Comparison of ENCODE assay signal across 20 cellular contexts in the genomic region with DNA sequence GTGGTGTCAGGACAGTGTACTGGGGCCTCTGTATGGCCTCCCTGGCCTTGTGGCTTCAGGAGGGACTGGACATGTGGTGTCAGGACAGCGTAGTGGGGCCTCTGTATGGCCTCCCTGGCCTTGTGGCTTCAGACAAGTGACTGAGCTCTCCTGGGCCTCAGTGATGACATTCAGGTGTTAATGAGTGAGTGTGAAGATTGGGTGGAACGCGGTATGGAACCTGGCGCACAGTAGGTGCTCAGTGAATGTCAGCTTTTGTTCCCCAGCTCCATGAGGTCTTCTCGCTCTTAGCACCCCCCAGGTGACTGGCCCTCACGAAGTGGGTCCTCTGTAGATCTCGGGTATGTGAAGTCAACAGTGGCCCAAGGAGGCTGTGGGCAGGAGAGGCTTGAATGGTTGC.
DNase-seq lines count a peak whose midpoint lies in the region; ATAC-seq, FAIRE-seq and TF ChIP-seq lines count a peak whose summit lies in the region.
"Had no signal": no experiment of that assay in that cellular context is flagged by ENCODE, and none has a peak within 500 bp of the region (broad histone marks: within the 10 kb centered on the region; RNA-seq: fewer than 3 reads in every experiment).

No MANE protein-coding gene starts in this region.

- peaks cover 32% of the 10 kb centered on the region for H3K36me3 Mint-ChIP-seq in activated naive CD8-positive, alpha-beta T cell treated with anti-CD3 and anti-CD28 coated beads for 36 hours
- H3K36me3 Mint-ChIP-seq in activated naive CD8-positive, alpha-beta T cell treated with anti-CD3 and anti-CD28 coated beads, Interleukin-2, amount 50 U/mL, for 24 hours (ENCODE audit: low read depth): peaks cover 12% of the 10 kb centered on the region

- no peak for TF ChIP-seq EP300 in GM12878 (IDR thresholded peaks at IDR 0.05; ENCODE audit: borderline replicate concordance in 1 of 2, control insufficient read depth in 1 of 2, low read depth in 2 of 2, low read length in 2 of 2)

- CTCF ChIA-PET in GM12878 (lab: Yijun Ruan, JAX): no interaction called here

- no peaks in the 10 kb centered on the region; the same call in 2 of the 3 replicates for H3K9me3 ChIP-seq in GM12878 (replicated peaks; ENCODE audit: control insufficient read depth, insufficient read depth, low read length)
- no peaks in the 10 kb centered on the region for H3K9me3 ChIP-seq in testis

- no peak for FAIRE-seq in GM12878 (lab: Jason Lieb, UNC)
- FAIRE-seq: A204.1, D721Med, GM12892, HTR-8/SVneo, RCC 7860 had no signal

- TF ChIP-seq CTCF in GM12878 (IDR thresholded peaks at IDR 0.05 in 2 of 3, conservative IDR thresholded peaks at IDR 0.05 in 1 of 3; ENCODE audit: control insufficient read depth in 2 of 3, extremely low read depth in 1 of 3, insufficient read depth in 1 of 3, low read depth in 3 of 3, low read length in 3 of 3) (no peak), testis (IDR thresholded peaks at IDR 0.05) (no peak)

- H2AFZ ChIP-seq in GM12878 (ENCODE audit: control insufficient read depth, low read depth, low read length): no peak overlapping the region

- no peaks in the 10 kb centered on the region for H3K27me3 ChIP-seq in GM12878 (replicated peaks in 1 of 2; ENCODE audit: control insufficient read depth in 2 of 2, insufficient read depth in 2 of 2, low read length in 1 of 2)
- H3K27me3 ChIP-seq in testis: no peaks in the 10 kb centered on the region

- in situ Hi-C loops in GM12878 (cut with MboI): no loop called here

- intact Hi-C loops in GM12878 (cut with micrococcal nuclease; ENCODE audit: unreplicated experiment): no loop called here
- intact Hi-C loops in testis (cut with DNase I; ENCODE audit: low total_unique reads): no loop called here

- H3K9ac ChIP-seq in GM12878 (ENCODE audit: control insufficient read depth, insufficient read depth, low read length): no peak overlapping the region

- 87% methylated on average over 7 of the region's 7 CpGs for WGBS in GM12878 (ENCODE audit: insufficient coverage, insufficient replicate concordance, low lambda C conversion rate, missing lambda C conversion rate)
- WGBS in testis, 2 donors: 44 to 86% methylated on average over 2 to 7 of the region's 7 CpGs

- no peak overlapping the region for H3K4me2 ChIP-seq in GM12878 (ENCODE audit: control insufficient read depth, insufficient read depth)

- peak overlapping the region; percentile 36 for H3K27ac Mint-ChIP-seq in activated naive CD8-positive, alpha-beta T cell treated with anti-CD3 and anti-CD28 coated beads for 36 hours
- no peak overlapping the region for H3K27ac Mint-ChIP-seq in activated naive CD8-positive, alpha-beta T cell treated with anti-CD3 and anti-CD28 coated beads, Interleukin-2, amount 50 U/mL, for 24 hours
- H3K27ac Mint-ChIP-seq: CD8-positive, alpha-beta T cell had no signal

- RAD21 ChIA-PET in GM12878 (lab: Charles Lee; ENCODE audit: unreplicated experiment): no interaction called here

- H3K79me2 ChIP-seq in GM12878 (ENCODE audit: control insufficient read depth, insufficient read depth, low read length): no peaks in the 10 kb centered on the region; the same call in none of the 2 replicates

- TF ChIP-seq RAD21 in GM12878 (IDR thresholded peaks at IDR 0.05; ENCODE audit: insufficient read depth, low read depth, low read length): no peak

- POLR2A ChIA-PET in GM12878 (lab: Charles Lee): no interaction called here

- H3K4me1 Mint-ChIP-seq in activated naive CD8-positive, alpha-beta T cell treated with anti-CD3 and anti-CD28 coated beads for 36 hours: peaks cover 2% of the 10 kb centered on the region
- peaks cover 3% of the 10 kb centered on the region for H3K4me1 Mint-ChIP-seq in activated naive CD8-positive, alpha-beta T cell treated with anti-CD3 and anti-CD28 coated beads, Interleukin-2, amount 50 U/mL, for 24 hours

- no peak for ATAC-seq in activated naive CD8-positive, alpha-beta T cell treated with anti-CD3 and anti-CD28 coated beads, Interleukin-2, amount 50 U/mL, for 24 hours
- peak; percentile 30 for ATAC-seq in GM12878
- no peak for ATAC-seq in GM21515 (IDR thresholded peaks at IDR 0.05; ENCODE audit: unreplicated experiment)
- ATAC-seq in GM21447 (IDR thresholded peaks at IDR 0.05; ENCODE audit: unreplicated experiment): no peak
- ATAC-seq: CD8-positive, alpha-beta T cell; Right ventricle myocardium inferior had no signal

- no peak overlapping the region for H3K27ac ChIP-seq in GM12878 (ENCODE audit: control insufficient read depth, insufficient read depth)
- H3K27ac ChIP-seq in testis: no peak overlapping the region

- SMC1A ChIA-PET in GM12878 (lab: Charles Lee; ENCODE audit: uncharacterized antibody, unreplicated experiment): no interaction called here

- H3K27me3 Mint-ChIP-seq in activated naive CD8-positive, alpha-beta T cell treated with anti-CD3 and anti-CD28 coated beads for 36 hours: no peaks in the 10 kb centered on the region
- no peaks in the 10 kb centered on the region for H3K27me3 Mint-ChIP-seq in activated naive CD8-positive, alpha-beta T cell treated with anti-CD3 and anti-CD28 coated beads, Interleukin-2, amount 50 U/mL, for 24 hours

- peaks cover 6 to 7% of the 10 kb centered on the region in 2 experiments; a peak in 3 of 4 replicates for H3K36me3 ChIP-seq in GM12878 (ENCODE audit: control insufficient read depth in 2 of 2, insufficient read depth in 2 of 2, low read length in 1 of 2)
- no peaks in the 10 kb centered on the region for H3K36me3 ChIP-seq in testis (ENCODE audit: low read depth, missing control alignments)

- H3K4me3 Mint-ChIP-seq in activated naive CD8-positive, alpha-beta T cell treated with anti-CD3 and anti-CD28 coated beads for 36 hours: no peak overlapping the region
- no peak overlapping the region for H3K4me3 Mint-ChIP-seq in activated naive CD8-positive, alpha-beta T cell treated with anti-CD3 and anti-CD28 coated beads, Interleukin-2, amount 50 U/mL, for 24 hours
- H3K4me3 Mint-ChIP-seq: CD8-positive, alpha-beta T cell had no signal

- no TSS peak for BruUV-seq in GM12878 (replicated peaks; lab: Mats Ljungman, UMichigan)

- no peaks in the 10 kb centered on the region; the same call in 1 of the 2 replicates for H3K4me1 ChIP-seq in GM12878 (ENCODE audit: control insufficient read depth, insufficient read depth, low read length)
- no peaks in the 10 kb centered on the region for H3K4me1 ChIP-seq in testis

- H3K4me3 ChIP-seq in GM12878: no peak overlapping the region
- no peak overlapping the region for H3K4me3 ChIP-seq in testis

- no peak for TF ChIP-seq POLR2A in GM12878 (IDR thresholded peaks at IDR 0.05; ENCODE audit: low read depth, low read length)
- no peak for TF ChIP-seq POLR2A in testis (IDR thresholded peaks at IDR 0.05)

- no peak for DNase-seq in activated naive CD8-positive, alpha-beta T cell treated with anti-CD3 and anti-CD28 coated beads for 36 hours
- DNase-seq in activated naive CD8-positive, alpha-beta T cell treated with anti-CD3 and anti-CD28 coated beads, Interleukin-2, amount 50 U/mL, for 24 hours: no peak
- DNase-seq in GM12878 (ENCODE audit: low read depth, low spot score) (no peak), mesenteric fat pad (ENCODE audit: low spot score) (peak; percentile 76), testis (no peak)
- DNase-seq: HCEC 1CT; NCI-H1092 treated with DMSO at 0.1 percent for 48 hours; NCI-H2081; NCI-H2171 treated with DMSO at 0.1 percent for 48 hours; NCI-H748 treated with DMSO at 0.1 percent for 48 hours; NK-92 treated with Interleukin-12 subunit alpha and Interleukin-12 subunit beta, amount 100 ng/mL, for 24 hours had no signal

- no peaks in the 10 kb centered on the region for H3K9me3 Mint-ChIP-seq in activated naive CD8-positive, alpha-beta T cell treated with anti-CD3 and anti-CD28 coated beads for 36 hours
- no peaks in the 10 kb centered on the region for H3K9me3 Mint-ChIP-seq in activated naive CD8-positive, alpha-beta T cell treated with anti-CD3 and anti-CD28 coated beads, Interleukin-2, amount 50 U/mL, for 24 hours
- H3K9me3 Mint-ChIP-seq: CD8-positive, alpha-beta T cell had no signal

- H4K20me1 ChIP-seq in GM12878 (ENCODE audit: control insufficient read depth, insufficient read depth): no peaks in the 10 kb centered on the region

TF ChIP-seq in GM12878, 131 proteins besides CTCF, POLR2A, EP300 and RAD21 (continues in another document):
- no peak for TF ChIP-seq MEF2B (IDR thresholded peaks at IDR 0.05; ENCODE audit: partially characterized antibody, poor library complexity, severe bottlenecking)
- no peak for TF ChIP-seq SREBF1 (IDR thresholded peaks at IDR 0.05; ENCODE audit: low read length)
- TF ChIP-seq, protein P1, sequence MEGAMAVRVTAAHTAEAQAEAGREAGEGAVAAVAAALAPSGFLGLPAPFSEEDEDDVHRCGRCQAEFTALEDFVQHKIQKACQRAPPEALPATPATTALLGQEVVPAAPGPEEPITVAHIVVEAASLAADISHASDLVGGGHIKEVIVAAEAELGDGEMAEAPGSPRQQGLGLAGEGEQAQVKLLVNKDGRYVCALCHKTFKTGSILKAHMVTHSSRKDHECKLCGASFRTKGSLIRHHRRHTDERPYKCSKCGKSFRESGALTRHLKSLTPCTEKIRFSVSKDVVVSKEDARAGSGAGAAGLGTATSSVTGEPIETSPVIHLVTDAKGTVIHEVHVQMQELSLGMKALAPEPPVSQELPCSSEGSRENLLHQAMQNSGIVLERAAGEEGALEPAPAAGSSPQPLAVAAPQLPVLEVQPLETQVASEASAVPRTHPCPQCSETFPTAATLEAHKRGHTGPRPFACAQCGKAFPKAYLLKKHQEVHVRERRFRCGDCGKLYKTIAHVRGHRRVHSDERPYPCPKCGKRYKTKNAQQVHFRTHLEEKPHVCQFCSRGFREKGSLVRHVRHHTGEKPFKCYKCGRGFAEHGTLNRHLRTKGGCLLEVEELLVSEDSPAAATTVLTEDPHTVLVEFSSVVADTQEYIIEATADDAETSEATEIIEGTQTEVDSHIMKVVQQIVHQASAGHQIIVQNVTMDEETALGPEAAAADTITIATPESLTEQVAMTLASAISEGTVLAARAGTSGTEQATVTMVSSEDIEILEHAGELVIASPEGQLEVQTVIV (IDR thresholded peaks at IDR 0.05; ENCODE audit: borderline replicate concordance, partially characterized antibody): no peak
- TF ChIP-seq ZNF274 (IDR thresholded peaks at IDR 0.05; ENCODE audit: insufficient read depth, insufficient read length): no peak
- TF ChIP-seq ZNF217 (IDR thresholded peaks at IDR 0.05): no peak
- TF ChIP-seq KAT2A (conservative IDR thresholded peaks at IDR 0.05; ENCODE audit: control insufficient read depth, low read depth, low read length): no peak
- no peak for TF ChIP-seq PAX8 (IDR thresholded peaks at IDR 0.05)
